17 cellular contexts compared by ENCODE assay signal in the genomic region with DNA sequence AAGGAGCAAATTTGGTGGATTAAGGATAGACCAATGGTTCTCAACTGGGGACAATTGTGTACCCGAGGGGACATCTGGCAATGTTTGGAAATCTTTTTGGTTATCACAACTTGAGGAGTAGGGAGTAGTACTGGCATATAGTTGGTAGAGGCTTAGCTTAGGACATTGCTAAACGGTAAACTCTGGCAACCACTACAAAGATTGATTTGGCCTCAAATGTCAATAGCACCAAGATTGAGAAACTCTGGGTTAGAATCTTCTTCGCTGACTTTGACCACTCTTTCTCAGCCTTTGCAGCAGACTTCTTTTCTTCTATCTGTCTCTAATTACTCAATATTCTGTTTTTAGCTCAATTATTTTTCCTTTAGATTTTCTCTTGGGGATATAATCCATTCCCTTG. TPM values are rescaled to one million over a fixed set of nuclear protein-coding genes. Genes with fewer than 3 reads are reported as not detected.
DNase-seq lines count a peak whose midpoint lies in the region; ATAC-seq and TF ChIP-seq lines count a peak whose summit lies in the region.
"Had no signal": no experiment of that assay in that cellular context is flagged by ENCODE, and none has a peak within 500 bp of the region (broad histone marks: within the 10 kb centered on the region; RNA-seq: fewer than 3 reads in every experiment).

No MANE protein-coding gene starts in this region.

- H3K9ac ChIP-seq in Loucy (ENCODE audit: low read depth, low read length, poor library complexity, severe bottlenecking) = no peak overlapping the region

- intact Hi-C loops in left colon (cut with DNase I, micrococcal nuclease) = no loop called here

- no peak for TF ChIP-seq CTCF in Loucy (conservative IDR thresholded peaks at IDR 0.05; ENCODE audit: low read length)

- peaks cover 2% of the 10 kb centered on the region for H3K36me3 Mint-ChIP-seq in activated CD4-positive, alpha-beta T cell treated with anti-CD3 and anti-CD28 coated beads, Interleukin-2, amount 10 ng/mL, durations not matched to agents 7 days and 5 days (ENCODE audit: low read depth)
- H3K36me3 Mint-ChIP-seq in activated naive CD8-positive, alpha-beta T cell treated with anti-CD3 and anti-CD28 coated beads for 36 hours = peaks cover 5% of the 10 kb centered on the region
- H3K36me3 Mint-ChIP-seq: natural killer cell treated with Interleukin-12 subunit alpha and Interleukin-12 subunit beta and Interleukin-15 and Interleukin-18, amount 100 ng/mL, for 72 hours had no signal

- POLR2A ChIA-PET in activated CD4-positive, alpha-beta T cell treated with anti-CD3 and anti-CD28 coated beads, Interleukin-2, amount 10 ng/mL, durations not matched to agents 7 days and 5 days (lab: Charles Lee) = no interaction called here

- H4K20me1 ChIP-seq in Loucy (ENCODE audit: insufficient read depth, low read length, poor library complexity, severe bottlenecking) = peaks cover 6% of the 10 kb centered on the region

- no peak overlapping the region for H3K4me3 Mint-ChIP-seq in activated CD4-positive, alpha-beta T cell treated with anti-CD3 and anti-CD28 coated beads, Interleukin-2, amount 10 ng/mL, durations not matched to agents 7 days and 5 days
- no peak overlapping the region for H3K4me3 Mint-ChIP-seq in activated naive CD8-positive, alpha-beta T cell treated with anti-CD3 and anti-CD28 coated beads for 36 hours

- peak overlapping the region; percentile 83 for H3K4me2 ChIP-seq in Loucy (ENCODE audit: low read depth, low read length, poor library complexity, severe bottlenecking)

- peaks cover 24% of the 10 kb centered on the region for H3K4me1 Mint-ChIP-seq in activated CD4-positive, alpha-beta T cell treated with anti-CD3 and anti-CD28 coated beads, Interleukin-2, amount 10 ng/mL, durations not matched to agents 7 days and 5 days
- peaks cover 14% of the 10 kb centered on the region for H3K4me1 Mint-ChIP-seq in activated naive CD8-positive, alpha-beta T cell treated with anti-CD3 and anti-CD28 coated beads for 36 hours

- H3K27me3 ChIP-seq in Loucy (ENCODE audit: insufficient read depth, low read length, poor library complexity, severe bottlenecking) = no peaks in the 10 kb centered on the region
- no peaks in the 10 kb centered on the region for H3K27me3 ChIP-seq in neuron (ENCODE audit: insufficient read depth, low read length)

- H3K9me3 Mint-ChIP-seq in activated CD4-positive, alpha-beta T cell treated with anti-CD3 and anti-CD28 coated beads, Interleukin-2, amount 10 ng/mL, durations not matched to agents 7 days and 5 days = no peaks in the 10 kb centered on the region
- no peaks in the 10 kb centered on the region for H3K9me3 Mint-ChIP-seq in activated naive CD8-positive, alpha-beta T cell treated with anti-CD3 and anti-CD28 coated beads for 36 hours
- H3K9me3 Mint-ChIP-seq: natural killer cell treated with Interleukin-12 subunit alpha and Interleukin-12 subunit beta and Interleukin-15 and Interleukin-18, amount 100 ng/mL, for 72 hours had no signal

- H2AFZ ChIP-seq in Loucy (ENCODE audit: low read length) (0 out of 2 replicates have a peak overlapping the region, but pooled peaks have one; percentile 93), neuron (ENCODE audit: low read depth, low read length) (peak overlapping the region; percentile 95)

- no peak for DNase-seq in activated CD4-positive, alpha-beta T cell treated with anti-CD3 and anti-CD28 coated beads, Interleukin-2, amount 10 ng/mL, durations not matched to agents 7 days and 5 days
- DNase-seq in activated CD4-positive, alpha-beta T cell treated with anti-CD3 and anti-CD28 coated beads, Interleukin-2, amount 50 U/mL, for 4 hours = no peak
- no peak for DNase-seq in activated naive CD8-positive, alpha-beta T cell treated with anti-CD3 and anti-CD28 coated beads for 36 hours
- DNase-seq in left colon = no peak
- DNase-seq: activated CD4-positive, alpha-beta T cell treated with anti-CD3 and anti-CD28 coated beads for 1 hour; adrenal gland; erythroblast; GDM1; H7; IMR-90; mesendoderm; NCI-H1694 had no signal

- peaks cover 28% of the 10 kb centered on the region for H3K79me2 ChIP-seq in Loucy (ENCODE audit: insufficient read depth, low read length)

- no peaks in the 10 kb centered on the region for H3K27me3 Mint-ChIP-seq in activated CD4-positive, alpha-beta T cell treated with anti-CD3 and anti-CD28 coated beads, Interleukin-2, amount 10 ng/mL, durations not matched to agents 7 days and 5 days
- no peaks in the 10 kb centered on the region for H3K27me3 Mint-ChIP-seq in activated naive CD8-positive, alpha-beta T cell treated with anti-CD3 and anti-CD28 coated beads for 36 hours

- ATAC-seq in GM21526 (IDR thresholded peaks at IDR 0.05; ENCODE audit: low FRiP score, unreplicated experiment) (no peak), left colon (no peak), HG02885 (IDR thresholded peaks at IDR 0.05; ENCODE audit: poor library complexity, unreplicated experiment) (no peak)
- ATAC-seq: natural killer cell treated with Interleukin-12 subunit alpha and Interleukin-12 subunit beta and Interleukin-15 and Interleukin-18, amount 100 ng/mL, for 72 hours had no signal

- H3K36me3 ChIP-seq in Loucy (ENCODE audit: insufficient read depth, low read length) (no peaks in the 10 kb centered on the region), neuron (ENCODE audit: insufficient read depth, low read length) (no peaks in the 10 kb centered on the region)
- H3K36me3 ChIP-seq: adrenal gland had no signal

- H3K9me3 ChIP-seq in Loucy (ENCODE audit: insufficient read depth, low read depth, low read length) (no peaks in the 10 kb centered on the region), neuron (ENCODE audit: low read length) (no peaks in the 10 kb centered on the region)
- H3K9me3 ChIP-seq: adrenal gland had no signal

- H3K4me3 ChIP-seq in Loucy (ENCODE audit: low read length, poor library complexity, severe bottlenecking) (no peak overlapping the region), neuron (ENCODE audit: low read length) (no peak overlapping the region)
- H3K4me3 ChIP-seq: adrenal gland had no signal

- peak overlapping the region; percentile 36 for H3K27ac Mint-ChIP-seq in activated CD4-positive, alpha-beta T cell treated with anti-CD3 and anti-CD28 coated beads, Interleukin-2, amount 10 ng/mL, durations not matched to agents 7 days and 5 days
- H3K27ac Mint-ChIP-seq in activated naive CD8-positive, alpha-beta T cell treated with anti-CD3 and anti-CD28 coated beads for 36 hours = peak overlapping the region; percentile 78

- H3K4me1 ChIP-seq in Loucy (ENCODE audit: insufficient read depth, low read length, poor library complexity, severe bottlenecking) = no peaks in the 10 kb centered on the region
- no peaks in the 10 kb centered on the region for H3K4me1 ChIP-seq in neuron (ENCODE audit: insufficient read depth, low read length)

- no peaks in the 10 kb centered on the region for H3K9me2 ChIP-seq in Loucy (replicated peaks; ENCODE audit: low read depth, low read length)

- no peaks in the 10 kb centered on the region for H3F3A ChIP-seq in Loucy (ENCODE audit: low read depth)

- CTCF ChIA-PET in activated CD4-positive, alpha-beta T cell treated with anti-CD3 and anti-CD28 coated beads, Interleukin-2, amount 10 ng/mL, durations not matched to agents 7 days and 5 days (lab: Charles Lee) = interaction anchor here (1.2 to 2.3 kb wide), 4 partner anchors 251 to 458 kb away, joined by 3 to 7 read pairs (median 4); no protein-coding TSS in a partner anchor

RNA-seq across cellular contexts. Expression of a gene that starts 1.5 kb away (rescaled TPM):
- 10 to 100 TPM; 41.1 to 44.2 TPM for total RNA-seq in activated CD4-positive, alpha-beta T cell treated with anti-CD3 and anti-CD28 coated beads, Interleukin-2, amount 10 ng/mL, durations not matched to agents 7 days and 5 days
- total RNA-seq in activated naive CD8-positive, alpha-beta T cell treated with anti-CD3 and anti-CD28 coated beads for 36 hours = 10 to 100 TPM; 43.9 to 50.0 TPM
- total RNA-seq in left colon = 10 to 100 TPM; 18.9 to 20.1 TPM
